1 cellular context compared by ENCODE assay signal in genomic region chr19:8557637-8558238, GRCh38.
A peak's percentile ranks its signal among the peaks of the same experiment; 100 is the strongest.
TF ChIP-seq lines count a peak whose summit lies in the region.

No MANE protein-coding gene starts in this region.

TF ChIP-seq in GM12878, 131 proteins besides CTCF, POLR2A, EP300 and RAD21:
- 0 out of 2 replicates have a peak, but pooled peaks have one; percentile 14 for TF ChIP-seq IKZF1 (conservative IDR thresholded peaks at IDR 0.05)
- no peak for TF ChIP-seq RB1 (IDR thresholded peaks at IDR 0.05; ENCODE audit: borderline replicate concordance)
- no peak for TF ChIP-seq SMC3 (IDR thresholded peaks at IDR 0.05; ENCODE audit: borderline replicate concordance, low read length)
- TF ChIP-seq EED (IDR thresholded peaks at IDR 0.05; ENCODE audit: low read depth) = 0 out of 2 replicates have a peak, but pooled peaks have one; percentile 15
- TF ChIP-seq BCL3 (IDR thresholded peaks at IDR 0.05; ENCODE audit: borderline replicate concordance, insufficient read depth, low read depth, low read length, poor library complexity, severe bottlenecking) = no peak
- TF ChIP-seq, protein P1, sequence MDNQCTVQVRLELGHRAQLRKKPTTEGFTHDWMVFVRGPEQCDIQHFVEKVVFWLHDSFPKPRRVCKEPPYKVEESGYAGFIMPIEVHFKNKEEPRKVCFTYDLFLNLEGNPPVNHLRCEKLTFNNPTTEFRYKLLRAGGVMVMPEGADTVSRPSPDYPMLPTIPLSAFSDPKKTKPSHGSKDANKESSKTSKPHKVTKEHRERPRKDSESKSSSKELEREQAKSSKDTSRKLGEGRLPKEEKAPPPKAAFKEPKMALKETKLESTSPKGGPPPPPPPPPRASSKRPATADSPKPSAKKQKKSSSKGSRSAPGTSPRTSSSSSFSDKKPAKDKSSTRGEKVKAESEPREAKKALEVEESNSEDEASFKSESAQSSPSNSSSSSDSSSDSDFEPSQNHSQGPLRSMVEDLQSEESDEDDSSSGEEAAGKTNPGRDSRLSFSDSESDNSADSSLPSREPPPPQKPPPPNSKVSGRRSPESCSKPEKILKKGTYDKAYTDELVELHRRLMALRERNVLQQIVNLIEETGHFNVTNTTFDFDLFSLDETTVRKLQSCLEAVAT (IDR thresholded peaks at IDR 0.05) = no peak
- no peak for TF ChIP-seq CUX1 (IDR thresholded peaks at IDR 0.05; ENCODE audit: insufficient replicate concordance, low read depth, low read length)
- no peak for TF ChIP-seq NR2F1 (conservative IDR thresholded peaks at IDR 0.05)
- TF ChIP-seq, protein P2, sequence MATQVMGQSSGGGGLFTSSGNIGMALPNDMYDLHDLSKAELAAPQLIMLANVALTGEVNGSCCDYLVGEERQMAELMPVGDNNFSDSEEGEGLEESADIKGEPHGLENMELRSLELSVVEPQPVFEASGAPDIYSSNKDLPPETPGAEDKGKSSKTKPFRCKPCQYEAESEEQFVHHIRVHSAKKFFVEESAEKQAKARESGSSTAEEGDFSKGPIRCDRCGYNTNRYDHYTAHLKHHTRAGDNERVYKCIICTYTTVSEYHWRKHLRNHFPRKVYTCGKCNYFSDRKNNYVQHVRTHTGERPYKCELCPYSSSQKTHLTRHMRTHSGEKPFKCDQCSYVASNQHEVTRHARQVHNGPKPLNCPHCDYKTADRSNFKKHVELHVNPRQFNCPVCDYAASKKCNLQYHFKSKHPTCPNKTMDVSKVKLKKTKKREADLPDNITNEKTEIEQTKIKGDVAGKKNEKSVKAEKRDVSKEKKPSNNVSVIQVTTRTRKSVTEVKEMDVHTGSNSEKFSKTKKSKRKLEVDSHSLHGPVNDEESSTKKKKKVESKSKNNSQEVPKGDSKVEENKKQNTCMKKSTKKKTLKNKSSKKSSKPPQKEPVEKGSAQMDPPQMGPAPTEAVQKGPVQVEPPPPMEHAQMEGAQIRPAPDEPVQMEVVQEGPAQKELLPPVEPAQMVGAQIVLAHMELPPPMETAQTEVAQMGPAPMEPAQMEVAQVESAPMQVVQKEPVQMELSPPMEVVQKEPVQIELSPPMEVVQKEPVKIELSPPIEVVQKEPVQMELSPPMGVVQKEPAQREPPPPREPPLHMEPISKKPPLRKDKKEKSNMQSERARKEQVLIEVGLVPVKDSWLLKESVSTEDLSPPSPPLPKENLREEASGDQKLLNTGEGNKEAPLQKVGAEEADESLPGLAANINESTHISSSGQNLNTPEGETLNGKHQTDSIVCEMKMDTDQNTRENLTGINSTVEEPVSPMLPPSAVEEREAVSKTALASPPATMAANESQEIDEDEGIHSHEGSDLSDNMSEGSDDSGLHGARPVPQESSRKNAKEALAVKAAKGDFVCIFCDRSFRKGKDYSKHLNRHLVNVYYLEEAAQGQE (IDR thresholded peaks at IDR 0.05; ENCODE audit: low read depth, low read length) = no peak
- no peak for TF ChIP-seq ESRRA (IDR thresholded peaks at IDR 0.05; ENCODE audit: low read length)
